1 cellular context compared by ENCODE assay signal in genomic region chr20:25226433-25227316, GRCh38.
A peak's percentile ranks its signal among the peaks of the same experiment; 100 is the strongest.
TF ChIP-seq lines count a peak whose summit lies in the region.

No MANE protein-coding gene starts in this region.

TF ChIP-seq in HepG2, 621 proteins besides CTCF, POLR2A, EP300 and RAD21 (continued from another document and continues in another):
- TF ChIP-seq ZNF512B (CRISPR knock-in tag; IDR thresholded peaks at IDR 0.05; ENCODE audit: borderline replicate concordance) (no peak), HOXD1 (CRISPR knock-in tag; IDR thresholded peaks at IDR 0.05) (no peak), RCOR2 (CRISPR knock-in tag; IDR thresholded peaks at IDR 0.05) (no peak), ZNF780A (CRISPR knock-in tag; IDR thresholded peaks at IDR 0.05) (no peak), HIVEP1 (CRISPR knock-in tag; IDR thresholded peaks at IDR 0.05) (0 out of 2 replicates have a peak, but pooled peaks have one; percentile 12), GLMP (CRISPR knock-in tag; IDR thresholded peaks at IDR 0.05; ENCODE audit: borderline replicate concordance) (no peak), E2F2 (CRISPR knock-in tag; IDR thresholded peaks at IDR 0.05; ENCODE audit: borderline replicate concordance) (no peak), HNF1B (CRISPR knock-in tag; IDR thresholded peaks at IDR 0.05) (no peak), JARID2 (CRISPR knock-in tag; IDR thresholded peaks at IDR 0.05; ENCODE audit: insufficient replicate concordance) (no peak), ZFP36 (IDR thresholded peaks at IDR 0.05; ENCODE audit: borderline replicate concordance, low read depth, low read length, partially characterized antibody) (no peak), FOXP4 (CRISPR knock-in tag; IDR thresholded peaks at IDR 0.05) (peak; percentile 64), PATZ1 (CRISPR knock-in tag; IDR thresholded peaks at IDR 0.05) (peak; percentile 63), GTF3A (CRISPR knock-in tag; conservative IDR thresholded peaks at IDR 0.05) (peak; percentile 80; the same call in 1 of the 2 replicates), POGK (CRISPR knock-in tag; conservative IDR thresholded peaks at IDR 0.05) (peak; percentile 89), SMARCC2 (IDR thresholded peaks at IDR 0.05) (no peak), PAF1 (CRISPR knock-in tag; IDR thresholded peaks at IDR 0.05) (no peak), ZNF276 (CRISPR knock-in tag; IDR thresholded peaks at IDR 0.05; ENCODE audit: low read depth) (peak; percentile 38; the same call in 1 of the 2 replicates), HMGA1 (CRISPR knock-in tag; conservative IDR thresholded peaks at IDR 0.05) (no peak), ZNF280D (CRISPR knock-in tag; IDR thresholded peaks at IDR 0.05) (no peak), ZNF317 (CRISPR knock-in tag; IDR thresholded peaks at IDR 0.05) (no peak), ZMYM4 (CRISPR knock-in tag; IDR thresholded peaks at IDR 0.05) (no peak; the same call in none of the 2 replicates), ATF7 (IDR thresholded peaks at IDR 0.05) (no peak), ATF7 (CRISPR knock-in tag; IDR thresholded peaks at IDR 0.05) (no peak), HES4 (CRISPR knock-in tag; IDR thresholded peaks at IDR 0.05; ENCODE audit: borderline replicate concordance) (0 out of 2 replicates have a peak, but pooled peaks have one; percentile 82), ZNF749 (CRISPR knock-in tag; IDR thresholded peaks at IDR 0.05; ENCODE audit: borderline replicate concordance) (no peak), ZBTB42 (CRISPR knock-in tag; IDR thresholded peaks at IDR 0.05) (no peak), PRDM10 (CRISPR knock-in tag; IDR thresholded peaks at IDR 0.05; ENCODE audit: low read depth) (no peak), U2AF1 (optimal IDR thresholded peaks at IDR 0.05; ENCODE audit: low read depth, low read length) (no peak), RFXAP (CRISPR knock-in tag; IDR thresholded peaks at IDR 0.05; ENCODE audit: borderline replicate concordance) (no peak), ZNF543 (CRISPR knock-in tag; IDR thresholded peaks at IDR 0.05) (0 out of 2 replicates have a peak, but pooled peaks have one; percentile 53), GABPA (IDR thresholded peaks at IDR 0.05; ENCODE audit: low read depth, low read length) (no peak), GABPA (CRISPR knock-in tag; IDR thresholded peaks at IDR 0.05; ENCODE audit: low read depth) (no peak), SRF (IDR thresholded peaks at IDR 0.05; ENCODE audit: low read depth, low read length) (no peak), ZNF143 (CRISPR knock-in tag; IDR thresholded peaks at IDR 0.05) (peak; percentile 29; the same call in 1 of the 2 replicates), FOSL2 (CRISPR knock-in tag; IDR thresholded peaks at IDR 0.05) (no peak; the same call in 1 of the 2 replicates), GTF2F1 (IDR thresholded peaks at IDR 0.05; ENCODE audit: low read length) (no peak), ZNF274 (CRISPR knock-in tag; IDR thresholded peaks at IDR 0.05) (peak; percentile 68; the same call in 1 of the 2 replicates)
